1 cellular context compared by ENCODE assay signal in genomic region chr20:62351469-62352401, GRCh38.
TF ChIP-seq lines count a peak whose summit lies in the region.

No MANE protein-coding gene starts in this region.

TF ChIP-seq in A549, 52 proteins besides CTCF, POLR2A, EP300 and RAD21 (continued from another document):
- no peak for TF ChIP-seq BCL3 (IDR thresholded peaks at IDR 0.05)
- TF ChIP-seq RFX5 (IDR thresholded peaks at IDR 0.05) = no peak
